ENCODE assay signal across 9 cellular contexts in genomic region chr19:4369109-4369887, GRCh38. TPM values are rescaled to one million over a fixed set of nuclear protein-coding genes. Genes with fewer than 3 reads are reported as not detected.
DNase-seq lines count a peak whose midpoint lies in the region; ATAC-seq and TF ChIP-seq lines count a peak whose summit lies in the region.
"Had no signal": no experiment of that assay in that cellular context is flagged by ENCODE, and none has a peak within 500 bp of the region (broad histone marks: within the 10 kb centered on the region; RNA-seq: fewer than 3 reads in every experiment).

No MANE protein-coding gene starts in this region.

- H3K36me3 ChIP-seq in HCT116 (ENCODE audit: control insufficient read depth in 1 of 2, insufficient read depth in 2 of 2, low read length in 2 of 2) (no peaks in the 10 kb centered on the region), rectal smooth muscle tissue (ENCODE audit: control insufficient read depth, insufficient read depth, low read length) (peaks cover 6% of the 10 kb centered on the region), vagina (peaks cover 0 to 17% of the 10 kb centered on the region in 2 donors)

- TF ChIP-seq RAD21 in HCT116 (IDR thresholded peaks at IDR 0.05; ENCODE audit: low read depth) = no peak

- DNase-seq in HCT116 (ENCODE audit: low read depth, low spot score) (no peak), NCI-H2196 treated with DMSO at 0.1 percent for 48 hours (lab: John Stamatoyannopoulos, UW; ENCODE audit: unreplicated experiment) (peak; percentile 38), activated T-cell treated with anti-CD3 and anti-CD28 coated beads for 4 hours (peak; percentile 45), foreskin keratinocyte (peak in 1 of 2 donors; percentile 85), vagina (ENCODE audit: extremely low spot score in 2 of 2) (no peak), NCI-H524 (lab: John Stamatoyannopoulos, UW) (no peak)

- TF ChIP-seq CTCF in GM12875 (IDR thresholded peaks at IDR 0.05; ENCODE audit: borderline replicate concordance, insufficient read depth, low read depth, low read length) = no peak
- TF ChIP-seq CTCF in HCT116 (IDR thresholded peaks at IDR 0.05 in 2 of 3, conservative IDR thresholded peaks at IDR 0.05 in 1 of 3; ENCODE audit: borderline replicate concordance in 1 of 3, insufficient read depth in 1 of 3, low read depth in 2 of 3, low read length in 2 of 3) = no peak
- TF ChIP-seq CTCF in foreskin keratinocyte (conservative IDR thresholded peaks at IDR 0.05) = no peak
- TF ChIP-seq CTCF in vagina (IDR thresholded peaks at IDR 0.05) = no peak

- no peaks in the 10 kb centered on the region for H4K20me1 ChIP-seq in HCT116 (ENCODE audit: insufficient read depth)

- intact Hi-C loops in HCT116 (cut with micrococcal nuclease) = no loop called here
- intact Hi-C loops in vagina (cut with DNase I) = no loop called here

- H3K27ac ChIP-seq in HCT116 (ENCODE audit: low read depth, low read length) (peak overlapping the region; percentile 3; the same call in 1 of the 2 replicates), foreskin keratinocyte (peak overlapping the region; percentile 40), rectal smooth muscle tissue (ENCODE audit: low read depth, low read length) (peak overlapping the region; percentile 27), vagina (peak overlapping the region; percentile 90)
- H3K27ac ChIP-seq: SK-N-MC had no signal

- H3K27me3 ChIP-seq in HCT116 (ENCODE audit: insufficient read depth, low read length) (no peaks in the 10 kb centered on the region), foreskin keratinocyte (no peaks in the 10 kb centered on the region), rectal smooth muscle tissue (ENCODE audit: control insufficient read depth, insufficient read depth, low read length) (no peaks in the 10 kb centered on the region), vagina (no peaks in the 10 kb centered on the region)

- BruUV-seq in HCT116 (replicated peaks; lab: Mats Ljungman, UMichigan) = no TSS peak

- no peak for ATAC-seq in HCT116
- peak; percentile 46 for ATAC-seq in foreskin keratinocyte

- peaks cover 70% of the 10 kb centered on the region for H3K79me2 ChIP-seq in HCT116 (ENCODE audit: insufficient read depth, low read length)

- RAD21 ChIA-PET in HCT116 (lab: Charles Lee; ENCODE audit: low non-redundant PET in 1 of 2, low total read pairs in 2 of 2, uncharacterized antibody in 2 of 2, unreplicated experiment in 2 of 2) = no interaction called here

- CTCF ChIA-PET in HCT116 (lab: Charles Lee) = interaction anchor here (0.9 to 1.4 kb wide), 2 partner anchors 33 to 102 kb away, joined by 3 read pairs; partner anchors contain the start of gene CHAF1A

- no peaks in the 10 kb centered on the region for H3K9me2 ChIP-seq in HCT116 (ENCODE audit: insufficient read depth)

- no peak overlapping the region for H3K4me2 ChIP-seq in HCT116 (ENCODE audit: low read length)

- H3K4me1 ChIP-seq in HCT116 (ENCODE audit: control insufficient read depth in 1 of 2, insufficient read depth in 2 of 2, low read length in 2 of 2) = peaks cover 10 to 36% of the 10 kb centered on the region in 2 experiments
- peaks cover 7% of the 10 kb centered on the region for H3K4me1 ChIP-seq in foreskin keratinocyte
- peaks cover 16% of the 10 kb centered on the region for H3K4me1 ChIP-seq in rectal smooth muscle tissue (ENCODE audit: control insufficient read depth, insufficient read depth, low read length)
- peaks cover 74% of the 10 kb centered on the region for H3K4me1 ChIP-seq in vagina

- H3K9ac ChIP-seq in HCT116 (ENCODE audit: low read length) = 0 out of 2 replicates have a peak overlapping the region, but pooled peaks have one; percentile 5
- no peak overlapping the region for H3K9ac ChIP-seq in rectal smooth muscle tissue (ENCODE audit: low read length)

- H2AFZ ChIP-seq in HCT116 (ENCODE audit: low read depth, low read length, poor library complexity, severe bottlenecking) = no peak overlapping the region

- H3K9me3 ChIP-seq in HCT116 (ENCODE audit: control insufficient read depth in 1 of 2, insufficient read depth in 1 of 2, low read depth in 1 of 2, low read length in 2 of 2) (no peaks in the 10 kb centered on the region), vagina (no peaks in the 10 kb centered on the region)

- H3K4me3 ChIP-seq in GM12875 (ENCODE audit: low read depth, low read length) (peak overlapping the region; percentile 46), HCT116 (replicated peaks in 1 of 2; ENCODE audit: low read depth in 1 of 2, low read length in 2 of 2) (no peak overlapping the region), rectal smooth muscle tissue (ENCODE audit: low read length) (peak overlapping the region; percentile 62), vagina (peak overlapping the region; percentile 27 to 35)
- H3K4me3 ChIP-seq: SK-N-MC had no signal

- TF ChIP-seq POLR2A in HCT116 (IDR thresholded peaks at IDR 0.05; ENCODE audit: borderline replicate concordance, extremely low read depth, insufficient read depth, insufficient read length) = no peak
- TF ChIP-seq POLR2A in vagina (IDR thresholded peaks at IDR 0.05) = no peak

- POLR2A ChIA-PET in HCT116 (lab: Charles Lee) = interaction anchor here (0.8 kb wide), 1 partner anchor 11 kb away, joined by 3 read pairs; no protein-coding TSS in a partner anchor

TF ChIP-seq in HCT116, 20 proteins besides CTCF, POLR2A, EP300 and RAD21:
- TF ChIP-seq SIN3A (IDR thresholded peaks at IDR 0.05; ENCODE audit: low read depth) (no peak), EZH2 (IDR thresholded peaks at IDR 0.05) (no peak), SP1 (IDR thresholded peaks at IDR 0.05; ENCODE audit: low read depth) (no peak), CBX3 (IDR thresholded peaks at IDR 0.05; ENCODE audit: low read depth) (no peak), SRF (IDR thresholded peaks at IDR 0.05; ENCODE audit: low read depth) (no peak), FOSL1 (IDR thresholded peaks at IDR 0.05; ENCODE audit: low read depth) (no peak)
TF ChIP-seq in HCT116: peak in this region for 0.

RNA-seq across cellular contexts. Expression of gene MPND, which starts 25.9 kb away (rescaled TPM):
- total RNA-seq in HCT116 (2021; ENCODE audit: unreplicated experiment) (24.3 TPM), foreskin keratinocyte (10.0 and 10.9 TPM in 2 replicates), vagina (10.1 TPM)
- 22.9 and 27.3 TPM in 2 replicates for polyA plus RNA-seq in HCT116 (2012)
- 15.2 and 15.5 TPM in 2 replicates for polyA plus RNA-seq in foreskin keratinocyte

RNA-seq across cellular contexts. Expression of gene STAP2, which starts 30.7 kb away (rescaled TPM):
- 2.1 TPM for total RNA-seq in HCT116 (2021; ENCODE audit: unreplicated experiment)
- 2.4 and 2.5 TPM in 2 replicates for polyA plus RNA-seq in HCT116 (2012)
- total RNA-seq in foreskin keratinocyte = 65.5 and 76.1 TPM in 2 replicates
- polyA plus RNA-seq in foreskin keratinocyte = 75.0 and 84.2 TPM in 2 replicates
- total RNA-seq in vagina = 29.2 TPM

RNA-seq across cellular contexts. Expression of gene SH3GL1, which starts 31.0 kb away (rescaled TPM):
- 86.0 TPM for total RNA-seq in HCT116 (2021; ENCODE audit: unreplicated experiment)
- 78.9 and 84.1 TPM in 2 replicates for polyA plus RNA-seq in HCT116 (2012)
- 71.9 and 74.2 TPM in 2 replicates for total RNA-seq in foreskin keratinocyte
- polyA plus RNA-seq in foreskin keratinocyte = 85.5 and 88.1 TPM in 2 replicates
- total RNA-seq in vagina = 65.6 TPM

RNA-seq across cellular contexts. Expression of gene CHAF1A, which starts 33.1 kb away (rescaled TPM):
- total RNA-seq in HCT116 (2021; ENCODE audit: unreplicated experiment) = 69.9 TPM
- polyA plus RNA-seq in HCT116 (2012) = 31.9 and 32.2 TPM in 2 replicates
- 35.5 and 41.6 TPM in 2 replicates for total RNA-seq in foreskin keratinocyte
- 24.7 and 29.6 TPM in 2 replicates for polyA plus RNA-seq in foreskin keratinocyte
- total RNA-seq in vagina = 21.4 TPM

Comparison
In these comparisons a context has a peak if more than half of its experiments do, and no peak if none do; other contexts are left out.
1. H3K4me3 ChIP-seq: peak in GM12875 (single experiment), rectal smooth muscle tissue (single experiment) and vagina (2 of 2); none in HCT116 (0 of 2).
2. DNase-seq: peak in NCI-H2196 treated with DMSO at 0.1 percent for 48 hours (single experiment) and activated T-cell treated with anti-CD3 and anti-CD28 coated beads for 4 hours (single experiment); none in HCT116 (single experiment), vagina (0 of 2) and NCI-H524 (0 of 2).
3. H3K27ac ChIP-seq: peak in every context shown above with its lines; median percentile 90 in vagina; 40 in foreskin keratinocyte; 27 in rectal smooth muscle tissue; 3 in HCT116.